Comparison of ENCODE assay signal across 8 cellular contexts in genomic region chrY:12905520-12905887, GRCh38. TPM values are rescaled to one million over a fixed set of nuclear protein-coding genes. Genes with fewer than 3 reads are reported as not detected.
DNase-seq lines count a peak whose midpoint lies in the region; ATAC-seq and TF ChIP-seq lines count a peak whose summit lies in the region.

No MANE protein-coding gene starts in this region.

- H3K4me3 ChIP-seq in ectodermal cell (ENCODE audit: insufficient read depth, low read depth, low read length) (peak overlapping the region; percentile 78), brain microvascular endothelial cell (ENCODE audit: low read depth, low read length) (no peak overlapping the region), BE2C (ENCODE audit: low read depth, low read length) (no peak overlapping the region)

- peak overlapping the region in 2 of 7 donors; percentile 99 for H3K27ac Mint-ChIP-seq in CD14-positive monocyte

- H3K9me3 Mint-ChIP-seq in CD14-positive monocyte, result peaks cover 0 to 6% (median 0%) of the 10 kb centered on the region in 7 donors

- peaks cover 0 to 12% of the 10 kb centered on the region in 2 donors for H3K36me3 Mint-ChIP-seq in CD14-positive monocyte

- intact Hi-C loops in CD14-positive monocyte (cut with micrococcal nuclease), result loop anchor here in 1 of 2 donors (10.0 kb wide), 1 partner anchor 799 kb away; the partner anchor contains the start of gene TMSB4Y

- DNase-seq in CD14-positive monocyte (ENCODE audit: low spot score) (peak; percentile 65), SKM-1 (lab: John Stamatoyannopoulos, UW; ENCODE audit: unreplicated experiment) (peak; percentile 2), nucleus accumbens (lab: John Stamatoyannopoulos, UW) (peak in 30 of 56 donors; percentile 0 to 80 (median 46)), brain microvascular endothelial cell (no peak), BE2C (no peak), ecto neural progenitor cell (ENCODE audit: low spot score) (no peak)

- TF ChIP-seq CTCF in CD14-positive monocyte (IDR thresholded peaks at IDR 0.05) (no peak), brain microvascular endothelial cell (IDR thresholded peaks at IDR 0.05; ENCODE audit: low read depth, low read length, missing control alignments) (no peak), BE2C (IDR thresholded peaks at IDR 0.05; ENCODE audit: low read depth, low read length) (no peak)

- WGBS in ectodermal cell, 2 experiments, result 0 to 1% methylated on average over 19 of the region's 19 CpGs

- in situ Hi-C loops in brain microvascular endothelial cell (cut with HindIII; ENCODE audit: low pct_ligation_motif_present, low sequenced_read_pairs), result no loop called here

- H3K4me1 ChIP-seq in ectodermal cell (ENCODE audit: control insufficient read depth, insufficient read depth, low read length), result no peaks in the 10 kb centered on the region
- no peaks in the 10 kb centered on the region for H3K4me1 ChIP-seq in BE2C

- H3K27me3 ChIP-seq in ectodermal cell (ENCODE audit: control insufficient read depth, insufficient read depth, low read length, poor library complexity, severe bottlenecking), result no peaks in the 10 kb centered on the region
- H3K27me3 ChIP-seq in brain microvascular endothelial cell (replicated peaks), result no peaks in the 10 kb centered on the region
- H3K27me3 ChIP-seq in BE2C, result no peaks in the 10 kb centered on the region

- H3K27me3 Mint-ChIP-seq in CD14-positive monocyte (ENCODE audit: low read depth in 3 of 3), result peaks cover 0 to 3% (median 1%) of the 10 kb centered on the region in 3 donors

- ATAC-seq in HG02798 (IDR thresholded peaks at IDR 0.05; ENCODE audit: poor library complexity, unreplicated experiment), result peak; percentile 49

- H3K27ac ChIP-seq in ectodermal cell (ENCODE audit: insufficient read depth, low read depth, low read length, poor library complexity, severe bottlenecking) (peak overlapping the region; percentile 96), brain microvascular endothelial cell (no peak overlapping the region)

- peak overlapping the region; percentile 97 for H3K4me3 Mint-ChIP-seq in CD14-positive monocyte

- H3K36me3 ChIP-seq in ectodermal cell (ENCODE audit: control insufficient read depth, insufficient read depth, low read length), result no peaks in the 10 kb centered on the region
- H3K36me3 ChIP-seq in brain microvascular endothelial cell (replicated peaks), result no peaks in the 10 kb centered on the region
- H3K36me3 ChIP-seq in BE2C, result no peaks in the 10 kb centered on the region

- peaks cover 14% of the 10 kb centered on the region for H3K4me1 Mint-ChIP-seq in CD14-positive monocyte

- H3K9me3 ChIP-seq in ectodermal cell (ENCODE audit: control insufficient read depth, low read length) (peaks cover 4% of the 10 kb centered on the region), BE2C (no peaks in the 10 kb centered on the region)

RNA-seq across cellular contexts. Expression of gene DDX3Y, which starts 0.8 kb away (rescaled TPM):
- not detected for polyA plus RNA-seq in CD14-positive monocyte
- 85.2 TPM for polyA plus RNA-seq in ectodermal cell (2013, experiment 1 of 4)
- polyA plus RNA-seq in ectodermal cell (2013, experiment 2 of 4), result 70.1 TPM
- polyA plus RNA-seq in ectodermal cell (2013, experiment 3 of 4), result 50.6 TPM
- 58.1 TPM for polyA plus RNA-seq in ectodermal cell (2013, experiment 4 of 4)
- polyA plus RNA-seq in BE2C (2012; ENCODE audit: insufficient read depth, insufficient read length, low read depth), result not detected

Comparison
In these comparisons a context has a peak if more than half of its experiments do, and no peak if none do; other contexts are left out.
1. DNase-seq: peak in CD14-positive monocyte (single experiment), SKM-1 (single experiment) and nucleus accumbens (30 of 56); none in brain microvascular endothelial cell (single experiment), BE2C (single experiment) and ecto neural progenitor cell (single experiment).